ENCODE assay signal across 8 cellular contexts in genomic region chr5:67493676-67494075, GRCh38.
DNase-seq lines count a peak whose midpoint lies in the region; ATAC-seq and TF ChIP-seq lines count a peak whose summit lies in the region.

No MANE protein-coding gene starts in this region.

- H3K36me3 Mint-ChIP-seq in MCF 10A (ENCODE audit: insufficient read depth, unreplicated experiment), result peaks cover 5% of the 10 kb centered on the region

- ATAC-seq in aorta (ENCODE audit: low FRiP score) (peak; percentile 64), HG02885 (IDR thresholded peaks at IDR 0.05; ENCODE audit: poor library complexity, unreplicated experiment) (no peak), HG03457 (IDR thresholded peaks at IDR 0.05; ENCODE audit: unreplicated experiment) (no peak)

- H3K27me3 ChIP-seq in layer of hippocampus (ENCODE audit: control insufficient read depth, insufficient read depth, low read length) (no peaks in the 10 kb centered on the region), aorta (ENCODE audit: control insufficient read depth in 1 of 2, insufficient read depth in 2 of 2, low read length in 1 of 2) (no peaks in the 10 kb centered on the region)
- no peaks in the 10 kb centered on the region for H3K27me3 ChIP-seq in effector memory CD4-positive, alpha-beta T cell (replicated peaks; ENCODE audit: control insufficient read depth, insufficient read depth, low read length, poor library complexity, severe bottlenecking)

- peak; percentile 21 for DNase-seq in EL
- peak; percentile 22 for DNase-seq in NCI-H187 treated with DMSO at 0.1 percent for 48 hours (lab: John Stamatoyannopoulos, UW)
- DNase-seq in MCF 10A (ENCODE audit: unreplicated experiment), result peak; percentile 28
- DNase-seq in aorta, result no peak
- no peak for DNase-seq in effector memory CD4-positive, alpha-beta T cell

- H3K4me3 Mint-ChIP-seq in MCF 10A (ENCODE audit: unreplicated experiment), result no peak overlapping the region

- H3K4me1 ChIP-seq in aorta (ENCODE audit: control insufficient read depth in 1 of 2, insufficient read depth in 2 of 2, low read length in 2 of 2), result peaks cover 0 to 2% of the 10 kb centered on the region in 2 donors
- H3K4me1 ChIP-seq in effector memory CD4-positive, alpha-beta T cell (ENCODE audit: control insufficient read depth, insufficient read depth, low read length, poor library complexity, severe bottlenecking), result no peaks in the 10 kb centered on the region

- POLR2A ChIA-PET in MCF 10A (lab: Yijun Ruan, JAX), result interaction anchor here (0.9 to 2.0 kb wide), 2 partner anchors 13 to 757 kb away, joined by 3 to 4 read pairs; no protein-coding TSS in a partner anchor

- CTCF ChIA-PET in MCF 10A (lab: Yijun Ruan, JAX), result interaction anchor here (0.7 to 1.8 kb wide), 8 partner anchors 13 to 555 kb away, joined by 3 to 6 read pairs (median 4); no protein-coding TSS in a partner anchor

- no peaks in the 10 kb centered on the region for H3K36me3 ChIP-seq in aorta (ENCODE audit: control insufficient read depth in 1 of 2, insufficient read depth in 2 of 2, low read length in 1 of 2)
- no peaks in the 10 kb centered on the region for H3K36me3 ChIP-seq in effector memory CD4-positive, alpha-beta T cell (ENCODE audit: control insufficient read depth, insufficient read depth, low read length)

- no peak for TF ChIP-seq CTCF in MCF 10A (IDR thresholded peaks at IDR 0.05; ENCODE audit: unreplicated experiment)

- peaks cover 29% of the 10 kb centered on the region for H3K4me1 Mint-ChIP-seq in MCF 10A (ENCODE audit: insufficient read depth, unreplicated experiment)

- WGBS in aorta, 2 donors, result 89 to 90% methylated on average over 2 of the region's 2 CpGs

- intact Hi-C loops in MCF 10A (cut with micrococcal nuclease), result loop anchor here (1.0 kb wide), 1 partner anchor 759 kb away; no protein-coding TSS in a partner anchor
- intact Hi-C loops in aorta (cut with DNase I), result loop anchor here in 1 of 2 donors (5.0 kb wide), 1 partner anchor 759 kb away; no protein-coding TSS in a partner anchor

- BruUV-seq in MCF 10A (replicated peaks; lab: Mats Ljungman, UMichigan), result no TSS peak

- H3K9me3 ChIP-seq in aorta (ENCODE audit: control insufficient read depth, low read length), result no peaks in the 10 kb centered on the region
- no peaks in the 10 kb centered on the region for H3K9me3 ChIP-seq in effector memory CD4-positive, alpha-beta T cell (ENCODE audit: control insufficient read depth, low read length)

- no peaks in the 10 kb centered on the region for H3K27me3 Mint-ChIP-seq in MCF 10A (ENCODE audit: insufficient read depth, unreplicated experiment)

- H3K4me3 ChIP-seq in aorta (ENCODE audit: low read length in 2 of 2), result no peak overlapping the region
- H3K4me3 ChIP-seq in effector memory CD4-positive, alpha-beta T cell (ENCODE audit: insufficient read depth, low read depth, low read length, poor library complexity, severe bottlenecking), result no peak overlapping the region

- no peak overlapping the region for H3K27ac Mint-ChIP-seq in MCF 10A (ENCODE audit: low read depth, unreplicated experiment)

- H3K9me3 Mint-ChIP-seq in MCF 10A (ENCODE audit: unreplicated experiment), result peaks cover 14% of the 10 kb centered on the region

- peak overlapping the region; percentile 54 for H3K27ac ChIP-seq in layer of hippocampus (ENCODE audit: low read depth, low read length)
- H3K27ac ChIP-seq in aorta (ENCODE audit: low read depth in 1 of 2, low read length in 2 of 2), result no peak overlapping the region
- no peak overlapping the region for H3K27ac ChIP-seq in effector memory CD4-positive, alpha-beta T cell (ENCODE audit: insufficient read depth, low read length, poor library complexity, severe bottlenecking)

Comparison
In these comparisons a context has a peak if more than half of its experiments do, and no peak if none do; other contexts are left out.
1. DNase-seq: peak in EL (single experiment), NCI-H187 treated with DMSO at 0.1 percent for 48 hours (single experiment) and MCF 10A (single experiment); none in aorta (0 of 2) and effector memory CD4-positive, alpha-beta T cell (0 of 3).